ENCODE assay signal across 10 cellular contexts in genomic region chr1:115374598-115374997, GRCh38. TPM values are rescaled to one million over a fixed set of nuclear protein-coding genes. Genes with fewer than 3 reads are reported as not detected.
"Had no signal": no experiment of that assay in that cellular context is flagged by ENCODE, and none has a peak within 500 bp of the region (broad histone marks: within the 10 kb centered on the region; RNA-seq: fewer than 3 reads in every experiment).

No MANE protein-coding gene starts in this region.

- H3K4me2 ChIP-seq: GM23338, KMS-11 had no signal

- DNase-seq: H9, HCEC 1CT, HFFc6, KBM-7 had no signal

- H3K9ac ChIP-seq: KMS-11 had no signal

- H3K27ac ChIP-seq: HL-60, KMS-11 had no signal

- FAIRE-seq: H54, HepG2 had no signal

- H3K4me3 ChIP-seq: GM23338 had no signal

- ATAC-seq: GM23338, HepG2 had no signal

RNA-seq across cellular contexts. Expression of gene NGF, which starts 36.5 kb away (rescaled TPM):
- total RNA-seq: H1, HepG2 had no signal
- polyA plus RNA-seq: HepG2 had no signal
